27 cellular contexts compared by ENCODE assay signal in genomic region chr1:195656780-195657179, GRCh38.
"Had no signal": no experiment of that assay in that cellular context is flagged by ENCODE, and none has a peak within 500 bp of the region (broad histone marks: within the 10 kb centered on the region; RNA-seq: fewer than 3 reads in every experiment).

No MANE protein-coding gene starts in this region.

- H3K9ac ChIP-seq: neural progenitor cell had no signal

- H3K4me2 ChIP-seq: neural progenitor cell had no signal

- ATAC-seq: natural killer cell; sciatic nerve; stimulated activated naive B cell treated with anti-CD40 and anti-IgM and Interleukin-4, amounts not matched to agents 10 μg/mL and 1 μg/mL and 100 μg/mL, for 72 hours; stimulated activated naive CD8-positive, alpha-beta T cell treated with anti-CD3 and anti-CD28 coated beads, Interleukin-15, Interleukin-2, amounts not matched to agents 100 U/mL and 50 U/mL, for 24 hours; upper lobe of right lung had no signal

- H3K4me1 ChIP-seq: left ventricle myocardium inferior, neural progenitor cell, right atrium auricular region, stomach, tibial artery, upper lobe of right lung had no signal

- FAIRE-seq: islet of Langerhans, urothelium cell line had no signal

- H2AFZ ChIP-seq: neural progenitor cell had no signal

- H3K36me3 ChIP-seq: left ventricle myocardium inferior, neural progenitor cell, neutrophil, ovary, right atrium auricular region, stomach, thoracic aorta, tibial artery, upper lobe of right lung had no signal

- H3K27me3 ChIP-seq: neural progenitor cell, neutrophil, ovary, right atrium auricular region, stomach, tibial artery, upper lobe of right lung had no signal

- H3K27ac ChIP-seq: left ventricle myocardium inferior, neural progenitor cell, neutrophil, ovary, right atrium auricular region, skin epidermis, stomach, thoracic aorta, tibial artery, upper lobe of right lung had no signal

- H3K4me3 ChIP-seq: left ventricle myocardium inferior, lung, neural progenitor cell, ovary, right atrium auricular region, skin epidermis, stomach, thoracic aorta, tibial artery, upper lobe of right lung had no signal

- DNase-seq: hippocampal formation; immature natural killer cell; left ventricle myocardium inferior; mesendoderm; naive B cell; natural killer cell; nephron progenitor cell; ovary; stimulated activated CD4-positive, alpha-beta T cell treated with anti-CD3 and anti-CD28 coated beads, Interleukin-12 subunit alpha, Interleukin-12 subunit beta, amount 100 ng/mL, for 4 hours; stimulated activated CD4-positive, alpha-beta T cell treated with anti-CD3 and anti-CD28 coated beads, Interleukin-15, amount 100 ng/mL, for 24 hours; stimulated activated CD4-positive, alpha-beta T cell treated with anti-CD3 and anti-CD28 coated beads, Interleukin-2, amount 100 ng/mL, for 24 hours; stimulated activated CD4-positive, alpha-beta T cell treated with anti-CD3 and anti-CD28 coated beads, Interleukin-4, amount 100 ng/mL, for 1 hour; stimulated activated naive B cell treated with anti-CD40 and anti-IgM and Interleukin-4, amounts not matched to agents 10 μg/mL and 1 μg/mL and 100 μg/mL, for 72 hours; stimulated activated naive CD8-positive, alpha-beta T cell treated with anti-CD3 and anti-CD28 coated beads, Interleukin-15, Interleukin-2, amounts not matched to agents 100 U/mL and 50 U/mL, for 24 hours; stomach; tibial artery; trophoblast cell; upper lobe of right lung had no signal

- H3K9me3 ChIP-seq: neutrophil, ovary, right atrium auricular region, thoracic aorta, tibial artery had no signal
